ENCODE assay signal across 30 cellular contexts in the genomic region with DNA sequence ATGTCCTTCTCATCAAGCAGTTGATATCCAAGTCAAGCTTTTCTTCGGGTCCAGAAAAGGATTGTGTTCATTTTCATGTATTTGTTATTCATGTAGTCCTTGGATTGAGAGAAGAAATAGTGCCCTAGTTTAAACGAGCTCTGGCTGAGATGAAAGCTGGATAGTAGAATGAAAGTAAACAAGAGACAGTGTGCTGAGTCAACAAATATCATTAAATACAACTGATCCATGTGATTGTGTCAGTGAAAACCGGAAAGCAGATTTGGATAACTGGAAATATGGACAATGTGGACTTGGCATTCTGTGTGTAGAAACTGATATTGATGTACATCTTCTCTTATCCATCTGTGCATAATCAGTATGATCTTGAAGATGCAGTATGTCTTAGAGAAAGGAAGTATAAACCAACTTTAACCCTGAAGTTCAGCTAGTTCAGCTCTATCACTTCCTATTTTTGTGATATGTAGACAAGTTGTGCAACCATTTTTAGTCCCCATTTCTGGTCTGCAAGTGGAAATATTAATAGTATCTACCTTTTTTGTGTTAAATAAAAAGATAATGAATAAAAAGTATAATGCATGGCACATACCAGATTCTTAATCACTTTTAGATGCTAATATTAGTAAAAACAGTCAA. TPM values are rescaled to one million over a fixed set of nuclear protein-coding genes. Genes with fewer than 3 reads are reported as not detected.
DNase-seq lines count a peak whose midpoint lies in the region; ATAC-seq, FAIRE-seq and TF ChIP-seq lines count a peak whose summit lies in the region.
"Had no signal": no experiment of that assay in that cellular context is flagged by ENCODE, and none has a peak within 500 bp of the region (broad histone marks: within the 10 kb centered on the region; RNA-seq: fewer than 3 reads in every experiment).

No MANE protein-coding gene starts in this region.

- H3K4me3 ChIP-seq in HepG2 (replicated peaks in 1 of 3; ENCODE audit: insufficient read depth in 1 of 3, low read depth in 2 of 3, low read length in 3 of 3): no peak overlapping the region
- H3K4me3 ChIP-seq: esophagus muscularis mucosa, GM12878, heart right ventricle, lower lobe of right lung, mucosa of descending colon, transverse colon had no signal

- 0% methylated on average over 3 of the region's 3 CpGs for WGBS in HepG2 (ENCODE audit: low lambda C conversion rate)

- BruUV-seq in HepG2 (replicated peaks; lab: Mats Ljungman, UMichigan): no TSS peak

- H3K9me3 ChIP-seq in HepG2 (ENCODE audit: low read length): no peaks in the 10 kb centered on the region
- H3K9me3 ChIP-seq: esophagus muscularis mucosa, lower lobe of right lung, mucosa of descending colon, transverse colon had no signal

- H3K9ac ChIP-seq in HepG2 (ENCODE audit: insufficient read depth, low read depth, low read length): no peak overlapping the region

- H3K27me3 ChIP-seq in HepG2 (ENCODE audit: control insufficient read depth in 1 of 2, insufficient read depth in 2 of 2, low read length in 2 of 2): no peaks in the 10 kb centered on the region
- H3K27me3 ChIP-seq: esophagus muscularis mucosa, heart right ventricle, transverse colon had no signal

- DNase-seq in DMS53 (lab: John Stamatoyannopoulos, UW): peak; percentile 55
- peak; percentile 49 for DNase-seq in Kasumi-1 (lab: John Stamatoyannopoulos, UW)
- DNase-seq in NOMO-1 (lab: John Stamatoyannopoulos, UW; ENCODE audit: unreplicated experiment in 2 of 2): peak; percentile 35 to 73
- DNase-seq in HepG2 (ENCODE audit: low spot score): no peak
- no peak for DNase-seq in NK-92 (lab: John Stamatoyannopoulos, UW; ENCODE audit: unreplicated experiment)
- DNase-seq in erythroblast (lab: John Stamatoyannopoulos, UW): no peak
- no peak for DNase-seq in DMS79 (lab: John Stamatoyannopoulos, UW)
- DNase-seq: activated CD4-positive, alpha-beta T cell treated with anti-CD3 and anti-CD28 coated beads for 48 hours; activated gamma-delta T cell treated with Interleukin-2 at 50 U/mL for 16 hours; activated naive CD8-positive, alpha-beta T cell treated with anti-CD3 and anti-CD28 coated beads, Interleukin-2, amount 50 U/mL, for 24 hours; activated T-cell treated with anti-CD3 and anti-CD28 coated beads, Interleukin-2, amount 50 U/mL, for 24 hours; C1 segment of cervical spinal cord; caudate nucleus; cortex of kidney; EL; foreskin melanocyte; heart right ventricle; lower lobe of right lung; mucosa of descending colon; NCI-H2081 treated with DMSO at 0.1 percent for 48 hours; small intestine; T-helper 17 cell; transverse colon; WERI-Rb-1 had no signal

- no peak for TF ChIP-seq EP300 in HepG2 (IDR thresholded peaks at IDR 0.05; ENCODE audit: low read depth in 2 of 2, low read length in 2 of 2)
- no peak for TF ChIP-seq EP300 in HepG2 (CRISPR knock-in tag; IDR thresholded peaks at IDR 0.05; ENCODE audit: borderline replicate concordance)

- POLR2A ChIA-PET in HepG2 (lab: Yijun Ruan, JAX): no interaction called here

- no peak for TF ChIP-seq CTCF in HepG2 (CRISPR knock-in tag; IDR thresholded peaks at IDR 0.05)

- TF ChIP-seq POLR2A in HepG2 (IDR thresholded peaks at IDR 0.05; ENCODE audit: insufficient read depth in 1 of 2, low read depth in 2 of 2, low read length in 2 of 2) (no peak), erythroblast (IDR thresholded peaks at IDR 0.05; ENCODE audit: low read length) (no peak)

- H4K20me1 ChIP-seq in HepG2 (ENCODE audit: insufficient read depth, low read length): no peaks in the 10 kb centered on the region

- no peak overlapping the region for H3K4me2 ChIP-seq in HepG2 (ENCODE audit: low read depth, low read length)

- H3K4me1 ChIP-seq in HepG2 (ENCODE audit: insufficient read depth, low read length): no peaks in the 10 kb centered on the region
- H3K4me1 ChIP-seq: lower lobe of right lung had no signal

- no peaks in the 10 kb centered on the region for H3K36me3 ChIP-seq in HepG2 (replicated peaks in 1 of 2; ENCODE audit: control insufficient read depth in 1 of 2, insufficient read depth in 2 of 2, low read length in 2 of 2)
- H3K36me3 ChIP-seq: esophagus muscularis mucosa, heart right ventricle, lower lobe of right lung, transverse colon, WERI-Rb-1 had no signal

- CTCF ChIA-PET in HepG2 (lab: Yijun Ruan, JAX; ENCODE audit: low intra/inter-chr PET ratio, low total read pairs): no interaction called here

- H3K79me2 ChIP-seq in HepG2 (ENCODE audit: insufficient read depth, low read length): no peaks in the 10 kb centered on the region

- no peak for TF ChIP-seq RAD21 in HepG2 (CRISPR knock-in tag; IDR thresholded peaks at IDR 0.05)

- in situ Hi-C loops in HepG2 (cut with HindIII; ENCODE audit: extremely low pct_ligation_motif_present, low pct_unique_long_range_greater_than_20kb): no loop called here

- no peak for FAIRE-seq in HepG2 (lab: Jason Lieb, UNC)
- FAIRE-seq: GM12878, H1, small intestine had no signal

- H3K27ac ChIP-seq in HepG2 (ENCODE audit: extremely low read length, insufficient read depth, low read length): no peak overlapping the region
- H3K27ac ChIP-seq: esophagus muscularis mucosa, heart right ventricle, lower lobe of right lung, WERI-Rb-1 had no signal

- intact Hi-C loops in HepG2 (cut with micrococcal nuclease; ENCODE audit: unreplicated experiment): no loop called here

- no peak for ATAC-seq in HepG2
- ATAC-seq: activated naive CD8-positive, alpha-beta T cell treated with anti-CD3 and anti-CD28 coated beads, Interleukin-2, amount 50 U/mL, for 24 hours; GM12878; heart right ventricle; lower lobe of right lung; mucosa of descending colon; T-helper 17 cell had no signal

- H2AFZ ChIP-seq in HepG2 (ENCODE audit: low read length): no peak overlapping the region

TF ChIP-seq in HepG2, 621 proteins besides CTCF, POLR2A, EP300 and RAD21:
- TF ChIP-seq MYNN (CRISPR knock-in tag; IDR thresholded peaks at IDR 0.05; ENCODE audit: low read depth): no peak
- TF ChIP-seq MAFF (IDR thresholded peaks at IDR 0.05; ENCODE audit: low read depth, low read length): peak; percentile 89
- TF ChIP-seq MAFK (conservative IDR thresholded peaks at IDR 0.05 in 1 of 2, IDR thresholded peaks at IDR 0.05 in 1 of 2; ENCODE audit: low read length in 2 of 2): peak; percentile 88 to 91
- TF ChIP-seq ZNF777 (CRISPR knock-in tag; IDR thresholded peaks at IDR 0.05): no peak
TF ChIP-seq in HepG2: peak in this region for 2.

RNA-seq across cellular contexts. Expression of gene MUSK, which starts 4.4 kb away (rescaled TPM):
- total RNA-seq in HepG2 (2016; rRNA removed; fragmentation: Illumina TruSeq; extraction: Trizol): not detected in 2 replicates
- total RNA-seq in HepG2 (2016; cell fraction: cytosol; rRNA removed; fragmentation: Illumina TruSeq; extraction: Trizol; ENCODE audit: low read depth): not detected in 2 replicates
- not detected in 2 replicates for total RNA-seq in HepG2 (2016; cell fraction: insoluble cytoplasmic fraction; rRNA removed; fragmentation: Illumina TruSeq; extraction: Trizol)
- total RNA-seq in HepG2 (2016; cell fraction: membrane; rRNA removed; fragmentation: Illumina TruSeq; extraction: Trizol): not detected in 2 replicates
- not detected in 2 replicates for total RNA-seq in HepG2 (2016; cell fraction: nucleus; rRNA removed; fragmentation: Illumina TruSeq; extraction: Trizol)
- not detected in 2 replicates for polyA plus RNA-seq in HepG2 (2011; rRNA removed)
- polyA plus RNA-seq in HepG2 (2011; cell fraction: cytosol; rRNA removed): not detected in 2 replicates
- not detected in 2 replicates for polyA plus RNA-seq in HepG2 (2011; cell fraction: nucleus; rRNA removed)
- not detected in 2 replicates for polyA plus RNA-seq in HepG2 (2012)
- not detected in 2 replicates for polyA plus RNA-seq in HepG2 (2016; cell fraction: cytosol; fragmentation: Illumina TruSeq; extraction: Trizol; ENCODE audit: low read depth)
- not detected in 2 replicates for polyA plus RNA-seq in HepG2 (2016; cell fraction: insoluble cytoplasmic fraction; fragmentation: Illumina TruSeq; extraction: Trizol; ENCODE audit: low read depth)
- polyA plus RNA-seq in HepG2 (2016; cell fraction: membrane; fragmentation: Illumina TruSeq; extraction: Trizol; ENCODE audit: low read depth): not detected in 2 replicates
- polyA plus RNA-seq in HepG2 (2016; cell fraction: nucleus; fragmentation: Illumina TruSeq; extraction: Trizol; ENCODE audit: insufficient read depth, low read depth): not detected in 2 replicates
- not detected in 2 replicates for polyA minus RNA-seq in HepG2 (2011; rRNA and poly(A)+ RNA removed; ENCODE audit: low replicate concordance)
- polyA minus RNA-seq in HepG2 (2011; cell fraction: cytosol; rRNA and poly(A)+ RNA removed): not detected in 2 replicates
- polyA minus RNA-seq in HepG2 (2011; cell fraction: nucleus; rRNA and poly(A)+ RNA removed): not detected in 2 replicates
- total RNA-seq: H1, osteocyte, renal cortical epithelial cell, SK-MEL-5, T-helper 17 cell had no signal
- polyA plus RNA-seq: H1 had no signal

Comparison
In these comparisons a context has a peak if more than half of its experiments do, and no peak if none do; other contexts are left out.
1. DNase-seq: peak in DMS53 (single experiment), Kasumi-1 (2 of 2) and NOMO-1 (2 of 2); none in HepG2 (single experiment), NK-92 (single experiment), erythroblast (0 of 2) and DMS79 (single experiment).